27 cellular contexts compared by ENCODE assay signal in the genomic region with DNA sequence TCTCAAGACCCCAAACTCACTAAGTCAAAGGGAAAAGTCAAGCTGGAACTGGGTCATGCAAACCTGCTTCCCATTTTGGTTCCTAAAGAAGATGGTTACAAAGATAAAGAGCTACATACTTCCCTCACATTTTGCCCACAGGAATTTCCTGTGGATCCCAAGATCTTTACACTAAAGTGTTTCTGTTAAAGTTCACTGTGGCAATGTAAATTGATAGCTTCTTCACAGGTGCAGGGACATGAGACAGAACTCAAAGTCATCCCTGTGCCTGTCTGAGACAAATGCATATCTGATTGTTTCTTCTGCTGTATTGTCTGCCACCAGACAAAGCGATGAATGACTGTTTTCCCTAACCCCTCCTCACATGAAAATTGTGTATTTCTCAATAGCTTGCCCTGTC.
"Had no signal": no experiment of that assay in that cellular context is flagged by ENCODE, and none has a peak within 500 bp of the region (broad histone marks: within the 10 kb centered on the region; RNA-seq: fewer than 3 reads in every experiment).

No MANE protein-coding gene starts in this region.

- H3K4me1 ChIP-seq: adrenal gland, esophagus squamous epithelium, left ventricle myocardium inferior, spleen, testis, transverse colon had no signal

- H3K36me3 ChIP-seq: adrenal gland, esophagus squamous epithelium, left ventricle myocardium inferior, spleen, transverse colon had no signal

- H3K36me3 Mint-ChIP-seq: activated naive CD8-positive, alpha-beta T cell; naive B cell had no signal

- ATAC-seq: activated T-cell treated with anti-CD3 and anti-CD28 coated beads, Interleukin-2, amount 50 U/mL, for 72 hours; right cardiac atrium had no signal

- H3K27me3 Mint-ChIP-seq: activated naive CD8-positive, alpha-beta T cell; central memory CD8-positive, alpha-beta T cell; naive B cell had no signal

- H3K27ac ChIP-seq: adrenal gland, epithelial cell of prostate, esophagus squamous epithelium, left ventricle myocardium inferior, spleen, testis, transverse colon had no signal

- H3K4me1 Mint-ChIP-seq: central memory CD8-positive, alpha-beta T cell; naive B cell; nephron progenitor cell had no signal

- FAIRE-seq: bronchial epithelial cell, colon, urothelium cell line had no signal

- H3K27me3 ChIP-seq: adrenal gland, esophagus squamous epithelium, spleen, testis, transverse colon had no signal

- H3K27ac Mint-ChIP-seq: activated naive CD8-positive, alpha-beta T cell; activated T-cell treated with anti-CD3 and anti-CD28 coated beads, Interleukin-2, amount 50 U/mL, for 72 hours; naive B cell; nephron progenitor cell had no signal

- H3K4me3 ChIP-seq: adrenal gland, esophagus squamous epithelium, left ventricle myocardium inferior, lung, spleen, testis, transverse colon had no signal

- H3K4me3 Mint-ChIP-seq: activated naive CD8-positive, alpha-beta T cell; activated T-cell treated with anti-CD3 and anti-CD28 coated beads, Interleukin-2, amount 50 U/mL, for 72 hours; central memory CD8-positive, alpha-beta T cell; naive B cell; nephron progenitor cell had no signal

- DNase-seq: activated CD4-positive, alpha-beta T cell treated with anti-CD3 and anti-CD28 coated beads for 4 hours; activated CD4-positive, alpha-beta T cell treated with anti-CD3 and anti-CD28 coated beads, Interleukin-2, amount 50 U/mL, for 4 hours; activated naive CD4-positive, alpha-beta T cell treated with Interleukin-2 at 50 U/mL for 16 hours; activated T-cell treated with anti-CD3 and anti-CD28 coated beads for 4 hours; activated T-cell treated with anti-CD3 and anti-CD28 coated beads, Interleukin-2, amount 50 U/mL, for 72 hours; adrenal gland; dermis blood vessel endothelial cell; effector CD4-positive, alpha-beta T cell; esophagus squamous epithelium; foreskin melanocyte; islet precursor cell; left ventricle myocardium inferior; naive B cell; nephron progenitor cell; nucleus accumbens; right cardiac atrium; spleen; stimulated activated naive CD4-positive, alpha-beta T cell; testis; transverse colon had no signal

- H3K9me3 Mint-ChIP-seq: nephron progenitor cell had no signal

- H3K9me3 ChIP-seq: adrenal gland, esophagus squamous epithelium, left ventricle myocardium inferior, testis, transverse colon had no signal
